In genomic region chr5:143016777-143017374, GRCh38 we compare ENCODE assay signal across 1 cellular context.
TF ChIP-seq lines count a peak whose summit lies in the region.

No MANE protein-coding gene starts in this region.

TF ChIP-seq in GM12878, 131 proteins besides CTCF, POLR2A, EP300 and RAD21 (continued from another document and continues in another):
- TF ChIP-seq RELB (IDR thresholded peaks at IDR 0.05; ENCODE audit: low read depth) (no peak), BCLAF1 (IDR thresholded peaks at IDR 0.05) (no peak), NFIC (IDR thresholded peaks at IDR 0.05; ENCODE audit: low read depth, low read length) (peak; percentile 26; the same call in 1 of the 2 replicates), EZH2 (IDR thresholded peaks at IDR 0.05; ENCODE audit: borderline replicate concordance, control insufficient read depth, low read depth, low read length) (no peak), ZBTB40 (IDR thresholded peaks at IDR 0.05; ENCODE audit: borderline replicate concordance) (no peak), CHD1 (IDR thresholded peaks at IDR 0.05; ENCODE audit: low read depth, low read length) (no peak), SMAD5 (IDR thresholded peaks at IDR 0.05; ENCODE audit: low read depth) (no peak), SMARCA5 (IDR thresholded peaks at IDR 0.05) (0 out of 2 replicates have a peak, but pooled peaks have one; percentile 20), SIN3A (IDR thresholded peaks at IDR 0.05; ENCODE audit: low read depth, low read length) (no peak), ZZZ3 (IDR thresholded peaks at IDR 0.05; ENCODE audit: control insufficient read depth, insufficient read length, low read depth) (no peak), USF2 (IDR thresholded peaks at IDR 0.05; ENCODE audit: borderline replicate concordance, low read depth, low read length) (no peak), ZBED1 (IDR thresholded peaks at IDR 0.05; ENCODE audit: borderline replicate concordance) (no peak), IRF5 (IDR thresholded peaks at IDR 0.05; ENCODE audit: borderline replicate concordance) (no peak), RFX5 (IDR thresholded peaks at IDR 0.05; ENCODE audit: low read depth, low read length) (no peak), TARDBP (IDR thresholded peaks at IDR 0.05; ENCODE audit: borderline replicate concordance) (no peak), BMI1 (IDR thresholded peaks at IDR 0.05; ENCODE audit: borderline replicate concordance) (no peak), LARP7 (IDR thresholded peaks at IDR 0.05) (no peak), MYB (IDR thresholded peaks at IDR 0.05; ENCODE audit: borderline replicate concordance, low read depth, low read length) (no peak), SUZ12 (IDR thresholded peaks at IDR 0.05; ENCODE audit: unreplicated experiment) (no peak), NR2F1 (conservative IDR thresholded peaks at IDR 0.05) (no peak), BHLHE40 (IDR thresholded peaks at IDR 0.05; ENCODE audit: borderline replicate concordance in 1 of 2, low read depth in 2 of 2, low read length in 1 of 2) (0 out of 4 replicates have a peak, but pooled peaks of 1 of the 2 experiments have one; percentile 7), ATF7 (IDR thresholded peaks at IDR 0.05; ENCODE audit: low read depth) (peak; percentile 41; the same call in 1 of the 2 replicates), ZNF622 (IDR thresholded peaks at IDR 0.05) (no peak), RUNX3 (IDR thresholded peaks at IDR 0.05; ENCODE audit: low read length) (peak; percentile 44; the same call in 1 of the 2 replicates), ZNF592 (IDR thresholded peaks at IDR 0.05) (no peak), SMAD1 (IDR thresholded peaks at IDR 0.05; ENCODE audit: low read depth, partially characterized antibody) (no peak), SMC3 (IDR thresholded peaks at IDR 0.05; ENCODE audit: borderline replicate concordance, low read length) (peak; percentile 72), SIX5 (IDR thresholded peaks at IDR 0.05; ENCODE audit: low read depth, low read length, severe bottlenecking) (peak; percentile 9), ZNF687 (IDR thresholded peaks at IDR 0.05) (no peak), E2F8 (IDR thresholded peaks at IDR 0.05; ENCODE audit: low read depth, partially characterized antibody) (no peak), CHD4 (IDR thresholded peaks at IDR 0.05) (no peak)
